ENCODE assay signal across 12 cellular contexts in genomic region chr11:73493838-73494598, GRCh38.
DNase-seq lines count a peak whose midpoint lies in the region; ATAC-seq and TF ChIP-seq lines count a peak whose summit lies in the region.
"Had no signal": no experiment of that assay in that cellular context is flagged by ENCODE, and none has a peak within 500 bp of the region (broad histone marks: within the 10 kb centered on the region; RNA-seq: fewer than 3 reads in every experiment).

No MANE protein-coding gene starts in this region.

- peaks cover 29% of the 10 kb centered on the region for H3K9me3 Mint-ChIP-seq in nephron progenitor cell
- H3K9me3 Mint-ChIP-seq: natural killer cell treated with Interleukin-12 subunit alpha and Interleukin-12 subunit beta and Interleukin-15 and Interleukin-18, amount 100 ng/mL, for 72 hours; stimulated activated memory B cell treated with anti-CD40 and anti-IgM and Interleukin-4, amounts not matched to agents 10 μg/mL and 1 μg/mL and 100 μg/mL, for 72 hours had no signal

- H3K4me1 ChIP-seq in SJSA1 (replicated peaks) = peaks cover 14% of the 10 kb centered on the region

- H3K36me3 ChIP-seq in SJSA1 = no peaks in the 10 kb centered on the region

- no peak overlapping the region for H3K4me3 Mint-ChIP-seq in nephron progenitor cell
- H3K4me3 Mint-ChIP-seq: natural killer cell treated with Interleukin-12 subunit alpha and Interleukin-12 subunit beta and Interleukin-15 and Interleukin-18, amount 100 ng/mL, for 72 hours; stimulated activated memory B cell treated with anti-CD40 and anti-IgM and Interleukin-4, amounts not matched to agents 10 μg/mL and 1 μg/mL and 100 μg/mL, for 72 hours had no signal

- no peaks in the 10 kb centered on the region for H3K27me3 Mint-ChIP-seq in nephron progenitor cell (ENCODE audit: low read depth, poor library complexity)
- H3K27me3 Mint-ChIP-seq: natural killer cell treated with Interleukin-12 subunit alpha and Interleukin-12 subunit beta and Interleukin-15 and Interleukin-18, amount 100 ng/mL, for 72 hours; stimulated activated memory B cell treated with anti-CD40 and anti-IgM and Interleukin-4, amounts not matched to agents 10 μg/mL and 1 μg/mL and 100 μg/mL, for 72 hours had no signal

- no peak overlapping the region for H3K27ac Mint-ChIP-seq in nephron progenitor cell
- H3K27ac Mint-ChIP-seq: natural killer cell treated with Interleukin-12 subunit alpha and Interleukin-12 subunit beta and Interleukin-15 and Interleukin-18, amount 100 ng/mL, for 72 hours; stimulated activated memory B cell treated with anti-CD40 and anti-IgM and Interleukin-4, amounts not matched to agents 10 μg/mL and 1 μg/mL and 100 μg/mL, for 72 hours had no signal

- peaks cover 48% of the 10 kb centered on the region for H3K36me3 Mint-ChIP-seq in nephron progenitor cell (ENCODE audit: low read depth)
- H3K36me3 Mint-ChIP-seq: natural killer cell treated with Interleukin-12 subunit alpha and Interleukin-12 subunit beta and Interleukin-15 and Interleukin-18, amount 100 ng/mL, for 72 hours had no signal

- no peaks in the 10 kb centered on the region for H3K9me3 ChIP-seq in SJSA1 (replicated peaks)

- no peak for ATAC-seq in HG03196 (IDR thresholded peaks at IDR 0.05; ENCODE audit: unreplicated experiment)
- ATAC-seq: activated CD4-positive, CD25-positive, alpha-beta regulatory T cell treated with anti-CD3 and anti-CD28 coated beads, Interleukin-2, amount 50 U/mL, for 24 hours; natural killer cell treated with Interleukin-12 subunit alpha and Interleukin-12 subunit beta and Interleukin-15 and Interleukin-18, amount 100 ng/mL, for 72 hours; stimulated activated memory B cell treated with anti-CD40 and anti-IgM and Interleukin-4, amounts not matched to agents 10 μg/mL and 1 μg/mL and 100 μg/mL, for 72 hours had no signal

- peaks cover 11% of the 10 kb centered on the region for H3K4me1 Mint-ChIP-seq in nephron progenitor cell

- H3K27me3 ChIP-seq in SJSA1 (replicated peaks) = no peaks in the 10 kb centered on the region

- DNase-seq in EL (peak; percentile 83), SJSA1 (ENCODE audit: low read depth in 1 of 2, low spot score in 2 of 2) (peak; percentile 87 to 88), fibroblast of villous mesenchyme (ENCODE audit: low read depth) (peak; percentile 23), occipital lobe (lab: John Stamatoyannopoulos, UW) (peak; percentile 9), germinal center (ENCODE audit: low spot score) (no peak), nephron progenitor cell (no peak)
- no peak for DNase-seq in activated naive CD4-positive, alpha-beta T cell treated with anti-CD3 and anti-CD28 coated beads, Interleukin-2, amount 50 U/mL, for 16 hours
- DNase-seq: NCI-H2081 treated with DMSO at 0.1 percent for 48 hours had no signal

- H3K4me3 ChIP-seq in SJSA1 = no peak overlapping the region
- no peak overlapping the region for H3K4me3 ChIP-seq in fibroblast of villous mesenchyme (ENCODE audit: low read depth, low read length)

- peak overlapping the region; percentile 87 for H3K27ac ChIP-seq in SJSA1

- TF ChIP-seq CTCF in fibroblast of villous mesenchyme (IDR thresholded peaks at IDR 0.05; ENCODE audit: insufficient read depth, low read depth, low read length) = no peak
- no peak for TF ChIP-seq CTCF in nephron progenitor cell (IDR thresholded peaks at IDR 0.05)

Comparison
In these comparisons a context has a peak if more than half of its experiments do, and no peak if none do; other contexts are left out.
1. DNase-seq: peak in EL (single experiment), SJSA1 (2 of 2), fibroblast of villous mesenchyme (single experiment) and occipital lobe (single experiment); none in germinal center (single experiment), nephron progenitor cell (single experiment) and activated naive CD4-positive, alpha-beta T cell treated with anti-CD3 and anti-CD28 coated beads, Interleukin-2, amount 50 U/mL, for 16 hours (single experiment).